In genomic region chr18:67650661-67651060, GRCh38 we compare ENCODE assay signal across 37 cellular contexts.
"Had no signal": no experiment of that assay in that cellular context is flagged by ENCODE, and none has a peak within 500 bp of the region (broad histone marks: within the 10 kb centered on the region; RNA-seq: fewer than 3 reads in every experiment).

No MANE protein-coding gene starts in this region.

- H3K4me1 ChIP-seq: adrenal gland, Peyer's patch, SJSA1 had no signal

- H3K4me2 ChIP-seq: KMS-11 had no signal

- H3K4me1 Mint-ChIP-seq: activated CD4-positive, alpha-beta T cell treated with anti-CD3 and anti-CD28 coated beads, Interleukin-2, amount 10 ng/mL, durations not matched to agents 24 days and 14 days; activated naive CD4-positive, alpha-beta T cell treated with anti-CD3 and anti-CD28 coated beads, Interleukin-2, amount 50 U/mL, for 24 hours; activated naive CD8-positive, alpha-beta T cell treated with anti-CD3 and anti-CD28 coated beads, Interleukin-2, amount 10 ng/mL, durations not matched to agents 7 days and 5 days; activated T-helper 17 cell treated with anti-CD3 and anti-CD28 coated beads, Interleukin-2, amount 50 U/mL, for 72 hours had no signal

- DNase-seq: activated CD4-positive, alpha-beta T cell treated with anti-CD3 and anti-CD28 coated beads for 1 hour; activated CD4-positive, alpha-beta T cell treated with anti-CD3 and anti-CD28 coated beads, Interleukin-2, amount 10 ng/mL, durations not matched to agents 24 days and 14 days; activated CD4-positive, alpha-beta T cell treated with anti-CD3 and anti-CD28 coated beads, Interleukin-2, amount 50 U/mL, for 4 hours; activated CD4-positive, CD25-positive, alpha-beta regulatory T cell; activated CD8-positive, alpha-beta T cell treated with anti-CD3 and anti-CD28 coated beads for 36 hours; activated effector memory CD4-positive, alpha-beta T cell treated with anti-CD3 and anti-CD28 coated beads, Interleukin-2, amount 50 U/mL, for 16 hours; activated naive CD4-positive, alpha-beta T cell treated with Interleukin-2 at 50 U/mL for 16 hours; activated naive CD8-positive, alpha-beta T cell treated with anti-CD3 and anti-CD28 coated beads, Interleukin-2, amount 10 ng/mL, durations not matched to agents 7 days and 5 days; activated T-cell treated with anti-CD3 and anti-CD28 coated beads, Interleukin-2, amount 50 U/mL, for 1 hour; activated T-cell treated with anti-CD3 and anti-CD28 coated beads, Interleukin-2, amount 50 U/mL, for 72 hours; adrenal gland; caudate nucleus; MM.1S; MV-4-11; NCI-H1092; NCI-H1436 treated with DMSO at 0.1 percent for 48 hours; NCI-H1694 treated with DMSO at 0.1 percent for 48 hours; NCI-H2029; NCI-H2107; NCI-H2171; NCI-H510A; NCI-H526; NCI-H748 treated with DMSO at 0.1 percent for 48 hours; NK-92 treated with Interleukin-12 subunit alpha and Interleukin-12 subunit beta, amount 100 ng/mL, for 24 hours; PC-3; Peyer's patch; RPMI8226; SHP77 treated with DMSO at 0.1 percent for 48 hours; SW 1271; T-helper 1 cell; T1000; WERI-Rb-1 had no signal

- H3K4me3 Mint-ChIP-seq: activated CD4-positive, alpha-beta T cell treated with anti-CD3 and anti-CD28 coated beads, Interleukin-2, amount 10 ng/mL, durations not matched to agents 24 days and 14 days; activated CD8-positive, alpha-beta T cell treated with anti-CD3 and anti-CD28 coated beads for 36 hours; activated naive CD4-positive, alpha-beta T cell treated with anti-CD3 and anti-CD28 coated beads, Interleukin-2, amount 50 U/mL, for 24 hours; activated naive CD8-positive, alpha-beta T cell treated with anti-CD3 and anti-CD28 coated beads, Interleukin-2, amount 10 ng/mL, durations not matched to agents 7 days and 5 days; activated T-cell treated with anti-CD3 and anti-CD28 coated beads, Interleukin-2, amount 50 U/mL, for 72 hours; activated T-helper 17 cell treated with anti-CD3 and anti-CD28 coated beads, Interleukin-2, amount 50 U/mL, for 72 hours; brain had no signal

- H3K9me3 ChIP-seq: adrenal gland, Peyer's patch, SJSA1 had no signal

- H3K36me3 Mint-ChIP-seq: activated naive CD4-positive, alpha-beta T cell treated with anti-CD3 and anti-CD28 coated beads, Interleukin-2, amount 50 U/mL, for 24 hours; activated naive CD8-positive, alpha-beta T cell treated with anti-CD3 and anti-CD28 coated beads, Interleukin-2, amount 10 ng/mL, durations not matched to agents 7 days and 5 days; brain had no signal

- H3K36me3 ChIP-seq: adrenal gland, Peyer's patch, SJSA1, WERI-Rb-1 had no signal

- H3K4me3 ChIP-seq: adrenal gland, Peyer's patch, SJSA1 had no signal

- H3K27ac Mint-ChIP-seq: activated CD4-positive, alpha-beta T cell treated with anti-CD3 and anti-CD28 coated beads, Interleukin-2, amount 10 ng/mL, durations not matched to agents 24 days and 14 days; activated CD8-positive, alpha-beta T cell treated with anti-CD3 and anti-CD28 coated beads for 36 hours; activated naive CD4-positive, alpha-beta T cell treated with anti-CD3 and anti-CD28 coated beads, Interleukin-2, amount 50 U/mL, for 24 hours; activated naive CD8-positive, alpha-beta T cell treated with anti-CD3 and anti-CD28 coated beads, Interleukin-2, amount 10 ng/mL, durations not matched to agents 7 days and 5 days; activated T-cell treated with anti-CD3 and anti-CD28 coated beads, Interleukin-2, amount 50 U/mL, for 72 hours; activated T-helper 17 cell treated with anti-CD3 and anti-CD28 coated beads, Interleukin-2, amount 50 U/mL, for 72 hours; brain had no signal

- ATAC-seq: activated CD8-positive, alpha-beta T cell treated with anti-CD3 and anti-CD28 coated beads for 36 hours; activated T-cell treated with anti-CD3 and anti-CD28 coated beads, Interleukin-2, amount 50 U/mL, for 72 hours; activated T-helper 17 cell treated with anti-CD3 and anti-CD28 coated beads, Interleukin-2, amount 50 U/mL, for 72 hours; PC-3 had no signal

- H3K27ac ChIP-seq: adrenal gland, KMS-11, Peyer's patch, SJSA1, WERI-Rb-1 had no signal

- H3K27me3 Mint-ChIP-seq: activated CD4-positive, alpha-beta T cell treated with anti-CD3 and anti-CD28 coated beads, Interleukin-2, amount 10 ng/mL, durations not matched to agents 24 days and 14 days; activated naive CD4-positive, alpha-beta T cell treated with anti-CD3 and anti-CD28 coated beads, Interleukin-2, amount 50 U/mL, for 24 hours; activated naive CD8-positive, alpha-beta T cell treated with anti-CD3 and anti-CD28 coated beads, Interleukin-2, amount 10 ng/mL, durations not matched to agents 7 days and 5 days; brain had no signal

- H3K9ac ChIP-seq: KMS-11 had no signal

- H3K27me3 ChIP-seq: adrenal gland, Peyer's patch, SJSA1 had no signal
